Comparison of ENCODE assay signal across 8 cellular contexts in genomic region chr7:102125127-102125561, GRCh38.
DNase-seq lines count a peak whose midpoint lies in the region; ATAC-seq and TF ChIP-seq lines count a peak whose summit lies in the region.

No MANE protein-coding gene starts in this region.

- DNase-seq in SIG-M5 treated with dmso at 0.1 percent for 504 hours (lab: John Stamatoyannopoulos, UW; ENCODE audit: unreplicated experiment) (peak; percentile 58), SIG-M5 (lab: John Stamatoyannopoulos, UW) (no peak), Peyer's patch (peak in 2 of 3 donors; percentile 21 to 52), Right ventricle myocardium superior (peak; percentile 80), stromal cell of bone marrow (ENCODE audit: low read depth) (peak; percentile 73), anterior cingulate cortex (lab: John Stamatoyannopoulos, UW) (no peak)

- ATAC-seq in Right ventricle myocardium superior (ENCODE audit: poor library complexity) (peak; percentile 93), GM18511 (IDR thresholded peaks at IDR 0.05; ENCODE audit: unreplicated experiment) (no peak), HG02840 (IDR thresholded peaks at IDR 0.05; ENCODE audit: low FRiP score, unreplicated experiment) (no peak)

- H3K27ac ChIP-seq in Peyer's patch = no peak overlapping the region

- H3K4me3 ChIP-seq in Peyer's patch = no peak overlapping the region

- H3K27me3 ChIP-seq in Peyer's patch = no peaks in the 10 kb centered on the region

- no peak for TF ChIP-seq CTCF in Peyer's patch (IDR thresholded peaks at IDR 0.05)

- intact Hi-C loops in Right ventricle myocardium superior (cut with DNase I) = no loop called here

- TF ChIP-seq POLR2A in Peyer's patch (IDR thresholded peaks at IDR 0.05) = no peak

- H3K4me1 ChIP-seq in Peyer's patch = peaks cover 0 to 7% (median 2%) of the 10 kb centered on the region in 4 donors

- no peaks in the 10 kb centered on the region for H3K9me3 ChIP-seq in Peyer's patch

- peaks cover 0 to 9% (median 0%) of the 10 kb centered on the region in 3 donors for H3K36me3 ChIP-seq in Peyer's patch

Comparison
In these comparisons a context has a peak if more than half of its experiments do, and no peak if none do; other contexts are left out.
1. DNase-seq: peak in SIG-M5 treated with dmso at 0.1 percent for 504 hours (single experiment), Peyer's patch (2 of 3), Right ventricle myocardium superior (single experiment) and stromal cell of bone marrow (single experiment); none in SIG-M5 (single experiment) and anterior cingulate cortex (0 of 58).